Comparison of ENCODE assay signal across 8 cellular contexts in genomic region chr3:45567730-45568172, GRCh38. TPM values are rescaled to one million over a fixed set of nuclear protein-coding genes. Genes with fewer than 3 reads are reported as not detected.
DNase-seq lines count a peak whose midpoint lies in the region; ATAC-seq and TF ChIP-seq lines count a peak whose summit lies in the region.

No MANE protein-coding gene starts in this region.

- H3K4me1 Mint-ChIP-seq in CD14-positive monocyte: peaks cover 63% of the 10 kb centered on the region

- peaks cover 0 to 3% (median 0%) of the 10 kb centered on the region in 3 donors for H3K27me3 Mint-ChIP-seq in CD14-positive monocyte (ENCODE audit: low read depth in 3 of 3)

- no peaks in the 10 kb centered on the region for H3K4me1 ChIP-seq in testis

- intact Hi-C loops in CD14-positive monocyte (cut with micrococcal nuclease): no loop called here
- intact Hi-C loops in testis (cut with DNase I; ENCODE audit: low total_unique reads): no loop called here

- WGBS in testis, 2 donors: 72 to 77% methylated on average over 8 of the region's 8 CpGs

- peak overlapping the region in 1 of 2 donors; percentile 33 for H3K4me3 Mint-ChIP-seq in CD14-positive monocyte

- H3K27me3 ChIP-seq in testis: no peaks in the 10 kb centered on the region

- H3K36me3 ChIP-seq in KOPT-K1 (ENCODE audit: insufficient read depth, low read length): no peaks in the 10 kb centered on the region
- H3K36me3 ChIP-seq in testis (ENCODE audit: low read depth, missing control alignments): no peaks in the 10 kb centered on the region

- peak overlapping the region; percentile 87 to 96 (median 94) for H3K27ac Mint-ChIP-seq in CD14-positive monocyte

- H3K27ac ChIP-seq in KOPT-K1 (ENCODE audit: low read depth, low read length, poor library complexity, severe bottlenecking): peak overlapping the region; percentile 39
- no peak overlapping the region for H3K27ac ChIP-seq in testis

- ATAC-seq in GM19463 (IDR thresholded peaks at IDR 0.05; ENCODE audit: unreplicated experiment): peak; percentile 60

- peaks cover 4% of the 10 kb centered on the region for H3K9me3 ChIP-seq in KOPT-K1 (ENCODE audit: insufficient read depth, low read length, poor library complexity, severe bottlenecking)
- H3K9me3 ChIP-seq in testis: no peaks in the 10 kb centered on the region

- TF ChIP-seq CTCF in CD14-positive monocyte (IDR thresholded peaks at IDR 0.05): no peak
- TF ChIP-seq CTCF in testis (IDR thresholded peaks at IDR 0.05): no peak

- no peak for TF ChIP-seq POLR2A in testis (IDR thresholded peaks at IDR 0.05)

- H3K4me3 ChIP-seq in testis: no peak overlapping the region

- H3K36me3 Mint-ChIP-seq in CD14-positive monocyte: peaks cover 6 to 8% of the 10 kb centered on the region in 2 donors

- peaks cover 0 to 8% (median 4%) of the 10 kb centered on the region in 7 donors for H3K9me3 Mint-ChIP-seq in CD14-positive monocyte

- DNase-seq in CD14-positive monocyte (ENCODE audit: low spot score) (peak; percentile 60), H4 (ENCODE audit: low spot score) (no peak), testis (no peak), NCI-H1105 (lab: John Stamatoyannopoulos, UW) (no peak)
- DNase-seq in central memory CD4-positive, alpha-beta T cell: peak; percentile 27
- DNase-seq in effector CD4-positive, alpha-beta T cell: no peak

RNA-seq across cellular contexts. Expression of gene LIMD1, which starts 26.8 kb away (rescaled TPM):
- polyA plus RNA-seq in CD14-positive monocyte: 1 to 10 TPM; 6.0 to 8.5 TPM
- total RNA-seq in H4 (2014; rRNA removed; shearing (Covaris generic)): 3.3 and 4.0 TPM in 2 replicates
- 10 to 100 TPM; 22.9 to 38.4 TPM for total RNA-seq in testis
- polyA plus RNA-seq in testis (ENCODE audit: insufficient read depth, low read depth, low replicate concordance): 9.7 TPM

Comparison
In these comparisons a context has a peak if more than half of its experiments do, and no peak if none do; other contexts are left out.
1. DNase-seq: peak in CD14-positive monocyte (single experiment) and central memory CD4-positive, alpha-beta T cell (single experiment); none in H4 (single experiment), testis (single experiment), effector CD4-positive, alpha-beta T cell (single experiment) and NCI-H1105 (single experiment).